ENCODE assay signal across 17 cellular contexts in the genomic region with DNA sequence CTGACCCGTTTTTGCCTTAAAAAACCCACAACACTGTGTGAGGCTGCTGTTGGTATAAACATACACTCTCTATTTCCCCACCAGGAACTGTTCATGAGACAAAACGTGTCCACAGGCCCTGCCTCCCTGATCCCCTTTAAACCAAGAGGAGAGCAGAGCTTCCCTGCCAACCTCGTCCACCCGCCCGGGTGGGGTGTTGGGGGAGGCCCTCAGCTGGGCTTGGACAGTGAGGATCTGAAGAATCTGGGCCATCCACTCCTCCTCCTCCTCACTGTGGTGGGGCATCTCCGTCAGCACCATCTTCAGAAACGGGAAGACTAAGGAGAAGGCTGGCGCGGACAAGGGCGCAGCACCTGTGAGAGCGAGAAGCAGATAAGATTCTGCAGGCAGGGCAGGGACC. TPM values are rescaled to one million over a fixed set of nuclear protein-coding genes. Genes with fewer than 3 reads are reported as not detected.
DNase-seq lines count a peak whose midpoint lies in the region; ATAC-seq, FAIRE-seq and TF ChIP-seq lines count a peak whose summit lies in the region.
"Had no signal": no experiment of that assay in that cellular context is flagged by ENCODE, and none has a peak within 500 bp of the region (broad histone marks: within the 10 kb centered on the region; RNA-seq: fewer than 3 reads in every experiment).

No MANE protein-coding gene starts in this region.

- no peaks in the 10 kb centered on the region for H3K27me3 Mint-ChIP-seq in activated CD8-positive, alpha-beta memory T cell treated with anti-CD3 and anti-CD28 coated beads, Interleukin-2, amount 10 ng/mL, durations not matched to agents 7 days and 5 days
- H3K27me3 Mint-ChIP-seq: B cell; CD4-positive, CD25-positive, alpha-beta regulatory T cell had no signal

- no peaks in the 10 kb centered on the region for H3K9me3 ChIP-seq in kidney (ENCODE audit: control insufficient read depth in 1 of 2, low read length in 2 of 2)
- no peaks in the 10 kb centered on the region for H3K9me3 ChIP-seq in stomach
- H3K9me3 ChIP-seq: BLaER1 treated with 17β-estradiol and CSF1 and Interleukin-3, amounts not matched to agents 10 nM and 100 nM; Caco-2; HAP-1 had no signal

- H3K4me3 ChIP-seq in kidney (ENCODE audit: low read length in 2 of 2) (no peak overlapping the region), stomach (no peak overlapping the region)
- H3K4me3 ChIP-seq: BLaER1 treated with 17β-estradiol and CSF1 and Interleukin-3, amounts not matched to agents 10 nM and 100 nM; GM23248; HAP-1 had no signal

- H3K4me1 Mint-ChIP-seq in activated CD8-positive, alpha-beta memory T cell treated with anti-CD3 and anti-CD28 coated beads, Interleukin-2, amount 10 ng/mL, durations not matched to agents 7 days and 5 days = peaks cover 22% of the 10 kb centered on the region
- H3K4me1 Mint-ChIP-seq: B cell; CD4-positive, CD25-positive, alpha-beta regulatory T cell had no signal

- H3K27ac ChIP-seq in cingulate gyrus (ENCODE audit: low read depth, low read length) = peak overlapping the region; percentile 1
- no peak overlapping the region for H3K27ac ChIP-seq in kidney (ENCODE audit: low read depth in 2 of 2, low read length in 2 of 2)
- no peak overlapping the region for H3K27ac ChIP-seq in stomach
- H3K27ac ChIP-seq: BLaER1 treated with 17β-estradiol and CSF1 and Interleukin-3, amounts not matched to agents 10 nM and 100 nM; GM23248 had no signal

- no peak for DNase-seq in activated CD8-positive, alpha-beta memory T cell treated with anti-CD3 and anti-CD28 coated beads, Interleukin-2, amount 10 ng/mL, durations not matched to agents 7 days and 5 days
- DNase-seq in activated CD8-positive, alpha-beta memory T cell treated with anti-CD3 and anti-CD28 coated beads for 24 hours = no peak
- DNase-seq in kidney (peak; percentile 39), stomach (no peak), NCI-H1930 (lab: John Stamatoyannopoulos, UW) (no peak)
- DNase-seq: Caco-2; CD4-positive, CD25-positive, alpha-beta regulatory T cell; GM23248 had no signal

- H3K9ac ChIP-seq in kidney (ENCODE audit: low read length in 2 of 2) = no peak overlapping the region
- H3K9ac ChIP-seq: BLaER1 treated with 17β-estradiol and CSF1 and Interleukin-3, amounts not matched to agents 10 nM and 100 nM; GM23248 had no signal

- H3K27ac Mint-ChIP-seq in activated CD8-positive, alpha-beta memory T cell treated with anti-CD3 and anti-CD28 coated beads, Interleukin-2, amount 10 ng/mL, durations not matched to agents 7 days and 5 days = peak overlapping the region; percentile 87
- H3K27ac Mint-ChIP-seq: B cell had no signal

- no peak for FAIRE-seq in kidney (lab: Jason Lieb, UNC)
- FAIRE-seq: D721Med, G401.6, GM12891, GM19239 had no signal

- no peaks in the 10 kb centered on the region for H3K4me1 ChIP-seq in kidney (ENCODE audit: control insufficient read depth in 1 of 2, insufficient read depth in 1 of 2, low read depth in 1 of 2, low read length in 2 of 2)
- H3K4me1 ChIP-seq in stomach = no peaks in the 10 kb centered on the region
- H3K4me1 ChIP-seq: BLaER1 treated with 17β-estradiol and CSF1 and Interleukin-3, amounts not matched to agents 10 nM and 100 nM; Caco-2; HAP-1 had no signal

- H3K36me3 Mint-ChIP-seq in activated CD8-positive, alpha-beta memory T cell treated with anti-CD3 and anti-CD28 coated beads, Interleukin-2, amount 10 ng/mL, durations not matched to agents 7 days and 5 days = peaks cover 59% of the 10 kb centered on the region

- no peaks in the 10 kb centered on the region for H3K9me3 Mint-ChIP-seq in activated CD8-positive, alpha-beta memory T cell treated with anti-CD3 and anti-CD28 coated beads, Interleukin-2, amount 10 ng/mL, durations not matched to agents 7 days and 5 days (ENCODE audit: low read depth)

- no peak for ATAC-seq in activated CD8-positive, alpha-beta memory T cell treated with anti-CD3 and anti-CD28 coated beads, Interleukin-2, amount 10 ng/mL, durations not matched to agents 7 days and 5 days
- ATAC-seq in HG02970 (IDR thresholded peaks at IDR 0.05; ENCODE audit: low FRiP score, unreplicated experiment) = no peak

- no peak overlapping the region for H3K4me3 Mint-ChIP-seq in activated CD8-positive, alpha-beta memory T cell treated with anti-CD3 and anti-CD28 coated beads, Interleukin-2, amount 10 ng/mL, durations not matched to agents 7 days and 5 days
- H3K4me3 Mint-ChIP-seq: B cell; CD4-positive, CD25-positive, alpha-beta regulatory T cell had no signal

- no peak for TF ChIP-seq POLR2A in stomach (IDR thresholded peaks at IDR 0.05)

- no peak for TF ChIP-seq EP300 in stomach (IDR thresholded peaks at IDR 0.05)

- H3K27me3 ChIP-seq in stomach = no peaks in the 10 kb centered on the region
- H3K27me3 ChIP-seq: BLaER1 treated with 17β-estradiol and CSF1 and Interleukin-3, amounts not matched to agents 10 nM and 100 nM had no signal

- intact Hi-C loops in kidney (cut with DNase I) (no loop called here), stomach (cut with DNase I; ENCODE audit: low total_unique reads) (no loop called here)

- TF ChIP-seq CTCF in kidney (IDR thresholded peaks at IDR 0.05; ENCODE audit: borderline replicate concordance, extremely low read depth, insufficient read depth) = no peak
- TF ChIP-seq CTCF in stomach (IDR thresholded peaks at IDR 0.05) = no peak

- peaks cover 70 to 78% of the 10 kb centered on the region in 2 donors for H3K36me3 ChIP-seq in kidney (ENCODE audit: control insufficient read depth in 1 of 2, insufficient read depth in 2 of 2, low read length in 2 of 2)
- peaks cover 97 to 100% (median 100%) of the 10 kb centered on the region in 4 donors for H3K36me3 ChIP-seq in stomach

- whole genome bisulfite sequencing in stomach, 5 donors = 84 to 90% (median 87%) methylated on average over 11 of the region's 11 CpGs

- CTCF ChIA-PET in activated CD8-positive, alpha-beta memory T cell treated with anti-CD3 and anti-CD28 coated beads, Interleukin-2, amount 10 ng/mL, durations not matched to agents 7 days and 5 days (lab: Charles Lee) = interaction anchor here (1.0 kb wide), 1 partner anchor 47 kb away, joined by 4 read pairs; no protein-coding TSS in a partner anchor

RNA-seq across cellular contexts. Expression of gene GCN1, which starts 36.8 kb away (rescaled TPM):
- 100 to 1,000 TPM; 126 to 151 TPM for total RNA-seq in activated CD8-positive, alpha-beta memory T cell treated with anti-CD3 and anti-CD28 coated beads, Interleukin-2, amount 10 ng/mL, durations not matched to agents 7 days and 5 days
- 77.6 TPM for total RNA-seq in kidney
- 12.2 TPM for polyA plus RNA-seq in kidney (ENCODE audit: insufficient read depth, low read depth, low replicate concordance)
- 100 to 1,000 TPM in 4 of 5 donors, 10 to 100 TPM in 1; 84.0 to 226 (median 130) TPM for total RNA-seq in stomach
- polyA plus RNA-seq in stomach = 10 to 100 TPM in 2 of 3 donors, 1 to 10 TPM in 1; 8.7 to 14.5 (median 14.1) TPM

RNA-seq across cellular contexts. Expression of gene RAB35, which starts 41.1 kb away (rescaled TPM):
- total RNA-seq in activated CD8-positive, alpha-beta memory T cell treated with anti-CD3 and anti-CD28 coated beads, Interleukin-2, amount 10 ng/mL, durations not matched to agents 7 days and 5 days = 10 to 100 TPM; 63.7 to 81.3 TPM
- total RNA-seq in kidney (56.1 TPM), stomach (10 to 100 TPM in 2 of 5 donors, 1 to 10 TPM in 3; 8.1 to 20.0 (median 9.9) TPM)
- polyA plus RNA-seq in kidney (ENCODE audit: insufficient read depth, low read depth, low replicate concordance) (23.2 TPM), stomach (10 to 100 TPM; 14.0 to 35.4 (median 23.9) TPM)

RNA-seq across cellular contexts. Expression of gene RPLP0, which starts 43.2 kb away (rescaled TPM):
- 1,000 to 10,000 TPM; 1,755 to 2,356 TPM for total RNA-seq in activated CD8-positive, alpha-beta memory T cell treated with anti-CD3 and anti-CD28 coated beads, Interleukin-2, amount 10 ng/mL, durations not matched to agents 7 days and 5 days
- total RNA-seq in kidney = 1,384 TPM
- 1,654 TPM for polyA plus RNA-seq in kidney (ENCODE audit: insufficient read depth, low read depth, low replicate concordance)
- 1,000 to 10,000 TPM; 1,405 to 2,743 (median 1,647) TPM for total RNA-seq in stomach
- 1,000 to 10,000 TPM; 3,548 to 5,463 (median 4,617) TPM for polyA plus RNA-seq in stomach
